Comparison of ENCODE assay signal across 8 cellular contexts in genomic region chr12:60494249-60494648, GRCh38.
DNase-seq lines count a peak whose midpoint lies in the region; ATAC-seq and TF ChIP-seq lines count a peak whose summit lies in the region.

No MANE protein-coding gene starts in this region.

- intact Hi-C loops in HCT116 (cut with micrococcal nuclease) = loop anchor here (2.0 to 10.0 kb wide), 3 partner anchors 237 to 1091 kb away; no protein-coding TSS in a partner anchor
- intact Hi-C loops in PC-3 (cut with micrococcal nuclease) = loop anchor here (1.0 to 10.0 kb wide), 5 partner anchors 237 to 1501 kb away; no protein-coding TSS in a partner anchor

- H3K4me2 ChIP-seq in HCT116 (ENCODE audit: low read length) (no peak overlapping the region), PC-3 (ENCODE audit: low read length) (no peak overlapping the region)

- H3K27ac ChIP-seq in HCT116 (ENCODE audit: low read depth, low read length) (no peak overlapping the region), PC-3 (ENCODE audit: low read length) (no peak overlapping the region)

- no peak for TF ChIP-seq POLR2A in HCT116 (IDR thresholded peaks at IDR 0.05; ENCODE audit: borderline replicate concordance, extremely low read depth, insufficient read depth, insufficient read length)

- BruUV-seq in HCT116 (replicated peaks; lab: Mats Ljungman, UMichigan) (no TSS peak), PC-3 (replicated peaks; lab: Mats Ljungman, UMichigan) (no TSS peak)

- ATAC-seq in HCT116 = peak; percentile 77
- peak; percentile 73 for ATAC-seq in PC-3
- no peak for ATAC-seq in HG03175 (IDR thresholded peaks at IDR 0.05; ENCODE audit: unreplicated experiment)
- no peak for ATAC-seq in HG03025 (IDR thresholded peaks at IDR 0.05; ENCODE audit: low FRiP score, unreplicated experiment)

- peak; percentile 69 for TF ChIP-seq RAD21 in HCT116 (IDR thresholded peaks at IDR 0.05; ENCODE audit: low read depth)

- H3K79me2 ChIP-seq in HCT116 (ENCODE audit: insufficient read depth, low read length) (no peaks in the 10 kb centered on the region), PC-3 (ENCODE audit: low read length) (no peaks in the 10 kb centered on the region)

- H3K36me3 ChIP-seq in HCT116 (ENCODE audit: control insufficient read depth in 1 of 2, insufficient read depth in 2 of 2, low read length in 2 of 2) (no peaks in the 10 kb centered on the region), PC-3 (ENCODE audit: low read depth, low read length) (no peaks in the 10 kb centered on the region)

- DNase-seq in AML-193 (lab: John Stamatoyannopoulos, UW) = peak; percentile 1 to 28
- peak; percentile 31 for DNase-seq in HCT116 (ENCODE audit: low read depth, low spot score)
- peak; percentile 77 for DNase-seq in PC-3
- DNase-seq in fibroblast of villous mesenchyme (ENCODE audit: low read depth) = peak; percentile 52
- no peak for DNase-seq in stimulated activated CD4-positive, alpha-beta T cell treated with anti-CD3 and anti-CD28 coated beads, Interleukin-12 subunit alpha, Interleukin-12 subunit beta, amount 100 ng/mL, for 4 hours
- no peak for DNase-seq in NOMO-1 treated with dmso at 0.1 percent for 144 hours (lab: John Stamatoyannopoulos, UW; ENCODE audit: unreplicated experiment)

- H4K20me1 ChIP-seq in HCT116 (ENCODE audit: insufficient read depth) (no peaks in the 10 kb centered on the region; the same call in 1 of the 2 replicates), PC-3 (ENCODE audit: low read length) (no peaks in the 10 kb centered on the region)

- H3K9me2 ChIP-seq in HCT116 (ENCODE audit: insufficient read depth) (no peaks in the 10 kb centered on the region), PC-3 (replicated peaks; ENCODE audit: low read length) (no peaks in the 10 kb centered on the region)

- no peak overlapping the region for H3K4me3 ChIP-seq in HCT116 (replicated peaks in 1 of 2; ENCODE audit: low read depth in 1 of 2, low read length in 2 of 2)
- H3K4me3 ChIP-seq in PC-3 (ENCODE audit: low read length) = no peak overlapping the region
- H3K4me3 ChIP-seq in fibroblast of villous mesenchyme (ENCODE audit: low read depth, low read length) = no peak overlapping the region

- no peaks in the 10 kb centered on the region for H3K9me3 ChIP-seq in HCT116 (ENCODE audit: control insufficient read depth in 1 of 2, insufficient read depth in 1 of 2, low read depth in 1 of 2, low read length in 2 of 2)
- H3K9me3 ChIP-seq in PC-3 (ENCODE audit: low read length) = no peaks in the 10 kb centered on the region

- RAD21 ChIA-PET in HCT116 (lab: Charles Lee; ENCODE audit: low non-redundant PET in 1 of 2, low total read pairs in 2 of 2, uncharacterized antibody in 2 of 2, unreplicated experiment in 2 of 2) = interaction anchor here in 1 of 2 experiments (1.0 kb wide), 1 partner anchor 237 kb away, joined by 3 read pairs; no protein-coding TSS in a partner anchor

- POLR2A ChIA-PET in HCT116 (lab: Charles Lee) (no interaction called here), PC-3 (lab: Charles Lee; ENCODE audit: unreplicated experiment) (no interaction called here)

- H3K9ac ChIP-seq in HCT116 (ENCODE audit: low read length) (no peak overlapping the region), PC-3 (ENCODE audit: low read length) (no peak overlapping the region)

- H3K27me3 ChIP-seq in HCT116 (ENCODE audit: insufficient read depth, low read length) (no peaks in the 10 kb centered on the region), PC-3 (ENCODE audit: low read length) (no peaks in the 10 kb centered on the region)

- no peaks in the 10 kb centered on the region for H3F3A ChIP-seq in PC-3 (ENCODE audit: low read length, unreplicated experiment)

- TF ChIP-seq CTCF in HCT116 (IDR thresholded peaks at IDR 0.05 in 2 of 3, conservative IDR thresholded peaks at IDR 0.05 in 1 of 3; ENCODE audit: borderline replicate concordance in 1 of 3, insufficient read depth in 1 of 3, low read depth in 2 of 3, low read length in 2 of 3) (peak; percentile 37 to 71 (median 55); a peak in 5 of 6 replicates), PC-3 (conservative IDR thresholded peaks at IDR 0.05; ENCODE audit: low read depth, low read length) (peak; percentile 87), fibroblast of villous mesenchyme (IDR thresholded peaks at IDR 0.05; ENCODE audit: insufficient read depth, low read depth, low read length) (peak; percentile 63)

- CTCF ChIA-PET in HCT116 (lab: Charles Lee) = interaction anchor here (0.5 to 1.5 kb wide), 11 partner anchors 9 to 1809 kb away, joined by 3 to 12 read pairs (median 5); no protein-coding TSS in a partner anchor
- CTCF ChIA-PET in PC-3 (lab: Charles Lee) = interaction anchor here (0.6 to 1.2 kb wide), 5 partner anchors 17 to 484 kb away, joined by 4 to 11 read pairs (median 4); no protein-coding TSS in a partner anchor

- H3K4me1 ChIP-seq in HCT116 (ENCODE audit: control insufficient read depth in 1 of 2, insufficient read depth in 2 of 2, low read length in 2 of 2) = no peaks in the 10 kb centered on the region
- H3K4me1 ChIP-seq in PC-3 (ENCODE audit: insufficient read depth, low read length) = peaks cover under 1% of the 10 kb centered on the region; the same call in 1 of the 2 replicates

- H2AFZ ChIP-seq in HCT116 (ENCODE audit: low read depth, low read length, poor library complexity, severe bottlenecking) (peak overlapping the region; percentile 74), PC-3 (ENCODE audit: low read length) (no peak overlapping the region)

TF ChIP-seq in HCT116, 20 proteins besides CTCF, POLR2A, EP300 and RAD21:
- TF ChIP-seq, protein P1, sequence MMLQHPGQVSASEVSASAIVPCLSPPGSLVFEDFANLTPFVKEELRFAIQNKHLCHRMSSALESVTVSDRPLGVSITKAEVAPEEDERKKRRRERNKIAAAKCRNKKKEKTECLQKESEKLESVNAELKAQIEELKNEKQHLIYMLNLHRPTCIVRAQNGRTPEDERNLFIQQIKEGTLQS (IDR thresholded peaks at IDR 0.05) = no peak
- no peak for TF ChIP-seq SP1 (IDR thresholded peaks at IDR 0.05; ENCODE audit: low read depth)
- no peak for TF ChIP-seq EZH2 (IDR thresholded peaks at IDR 0.05)
- TF ChIP-seq POLR2AphosphoS5 (IDR thresholded peaks at IDR 0.05; ENCODE audit: low read depth, low read length) = no peak
- TF ChIP-seq EZH2phosphoT487 (IDR thresholded peaks at IDR 0.05; ENCODE audit: borderline replicate concordance) = no peak
- no peak for TF ChIP-seq CEBPB (IDR thresholded peaks at IDR 0.05; ENCODE audit: low read depth)
- TF ChIP-seq MAX (IDR thresholded peaks at IDR 0.05) = no peak
- TF ChIP-seq EGR1 (IDR thresholded peaks at IDR 0.05; ENCODE audit: low read depth) = no peak
- TF ChIP-seq YY1 (IDR thresholded peaks at IDR 0.05; ENCODE audit: extremely low read depth, insufficient replicate concordance, low read depth, low read length) = no peak
- TF ChIP-seq SIN3A (IDR thresholded peaks at IDR 0.05; ENCODE audit: low read depth) = no peak
- TF ChIP-seq REST (IDR thresholded peaks at IDR 0.05; ENCODE audit: low read depth) = no peak

Comparison
In these comparisons a context has a peak if more than half of its experiments do, and no peak if none do; other contexts are left out.
1. DNase-seq: peak in AML-193 (2 of 2), HCT116 (single experiment), PC-3 (single experiment) and fibroblast of villous mesenchyme (single experiment); none in stimulated activated CD4-positive, alpha-beta T cell treated with anti-CD3 and anti-CD28 coated beads, Interleukin-12 subunit alpha, Interleukin-12 subunit beta, amount 100 ng/mL, for 4 hours (single experiment) and NOMO-1 treated with dmso at 0.1 percent for 144 hours (single experiment).
2. ATAC-seq: peak in HCT116 (single experiment) and PC-3 (single experiment); none in HG03175 (single experiment) and HG03025 (single experiment).
3. Peak in every context shown above with its lines, with median percentiles within 50 percentile points of each other: CTCF ChIP-seq.